Comparison of ENCODE assay signal across 8 cellular contexts in the genomic region with DNA sequence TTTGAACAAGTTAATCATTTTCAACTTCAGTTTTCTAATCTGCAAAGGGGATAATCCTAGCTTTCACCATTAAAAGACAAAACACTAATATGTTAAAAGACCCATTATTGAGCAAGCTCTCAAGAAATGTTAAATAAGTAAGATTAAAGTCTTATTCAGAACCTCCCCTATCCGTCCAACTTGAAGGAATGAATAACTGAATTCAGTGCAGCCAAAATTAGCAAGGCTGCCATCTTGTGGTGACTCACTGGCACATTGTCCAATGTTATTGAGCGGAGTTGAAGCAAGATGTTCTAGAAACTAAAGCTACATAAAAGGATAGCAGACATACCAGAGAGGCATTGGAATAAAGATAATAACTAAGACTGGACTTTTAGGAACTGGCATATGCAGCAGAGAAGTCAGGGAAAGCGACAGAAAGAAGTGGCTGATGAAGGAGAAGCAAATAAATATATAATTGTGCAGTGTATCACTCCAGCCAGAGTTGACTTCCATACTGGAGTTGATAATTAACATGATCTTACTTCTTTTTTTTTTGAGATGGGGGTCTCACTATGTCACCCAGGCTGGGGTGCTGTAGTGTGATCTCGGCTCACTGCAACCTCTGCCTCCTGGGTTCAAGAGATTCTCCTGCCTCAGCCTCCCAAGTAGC. TPM values are rescaled to one million over a fixed set of nuclear protein-coding genes. Genes with fewer than 3 reads are reported as not detected.
DNase-seq lines count a peak whose midpoint lies in the region; ATAC-seq and TF ChIP-seq lines count a peak whose summit lies in the region.

No MANE protein-coding gene starts in this region.

- no peaks in the 10 kb centered on the region for H3K9me3 Mint-ChIP-seq in T-cell

- TF ChIP-seq CTCF in NB4 (IDR thresholded peaks at IDR 0.05; ENCODE audit: low read depth, low read length) (peak; percentile 71), brain microvascular endothelial cell (IDR thresholded peaks at IDR 0.05; ENCODE audit: low read depth, low read length, missing control alignments) (peak; percentile 68), kidney epithelial cell (IDR thresholded peaks at IDR 0.05; ENCODE audit: insufficient read depth, low read length, poor library complexity, severe bottlenecking) (peak; percentile 58)

- CTCF ChIA-PET in T-cell (lab: Charles Lee), result interaction anchor here (0.5 to 4.2 kb wide), 19 partner anchors 8 to 1096 kb away, joined by 3 to 52 read pairs (median 4); partner anchors contain the start of gene CAP1 (in 1 of the 2)

- TF ChIP-seq POLR2A in NB4 (IDR thresholded peaks at IDR 0.05; ENCODE audit: extremely low read depth, insufficient read length) (no peak), GM18505 (IDR thresholded peaks at IDR 0.05; ENCODE audit: borderline replicate concordance, extremely low read depth, insufficient read depth, insufficient read length) (no peak)

- H3K27me3 ChIP-seq in brain microvascular endothelial cell (replicated peaks) (no peaks in the 10 kb centered on the region), kidney epithelial cell (ENCODE audit: control insufficient read depth, insufficient read depth, low read length) (no peaks in the 10 kb centered on the region)

- in situ Hi-C loops in brain microvascular endothelial cell (cut with HindIII; ENCODE audit: low pct_ligation_motif_present, low sequenced_read_pairs), result no loop called here

- DNase-seq in NOMO-1 (lab: John Stamatoyannopoulos, UW; ENCODE audit: unreplicated experiment in 2 of 2) (peak; percentile 28 to 55), NOMO-1 treated with dmso at 0.1 percent for 144 hours (lab: John Stamatoyannopoulos, UW; ENCODE audit: unreplicated experiment) (no peak), NB4 (ENCODE audit: low read depth) (peak; percentile 67), T-cell (peak in 28 of 34 experiments; percentile 21 to 59 (median 42)), brain microvascular endothelial cell (peak; percentile 56), kidney epithelial cell (ENCODE audit: low read depth) (no peak)
- DNase-seq in stimulated activated CD8-positive, alpha-beta memory T cell treated with anti-CD3 and anti-CD28 coated beads, Interleukin-15, amount 100 ng/mL, for 1 hour (ENCODE audit: low read depth), result peak; percentile 27

- H3K4me3 Mint-ChIP-seq in T-cell, result no peak overlapping the region

- no peak overlapping the region for H3K4me3 ChIP-seq in NB4 (ENCODE audit: low read depth, low read length)
- no peak overlapping the region for H3K4me3 ChIP-seq in brain microvascular endothelial cell (ENCODE audit: low read depth, low read length)
- H3K4me3 ChIP-seq in kidney epithelial cell (ENCODE audit: low read depth, low read length), result no peak overlapping the region

- POLR2A ChIA-PET in T-cell (lab: Charles Lee), result interaction anchor here (0.6 to 0.7 kb wide), 2 partner anchors 97 to 517 kb away, joined by 4 read pairs; no protein-coding TSS in a partner anchor

- H3K27ac Mint-ChIP-seq in T-cell, result peak overlapping the region; percentile 41 to 79

- H3K36me3 Mint-ChIP-seq in T-cell, result no peaks in the 10 kb centered on the region

- H3K4me1 Mint-ChIP-seq in T-cell, result peaks cover 43 to 61% (median 50%) of the 10 kb centered on the region in 3 donors

- ATAC-seq in T-cell (replicated peaks in 1 of 4), result peak; percentile 57 to 66 (median 62)
- no peak for ATAC-seq in GM18505 (IDR thresholded peaks at IDR 0.05; ENCODE audit: unreplicated experiment)

- H3K36me3 ChIP-seq in brain microvascular endothelial cell (replicated peaks) (no peaks in the 10 kb centered on the region), kidney epithelial cell (ENCODE audit: control insufficient read depth, insufficient read depth, low read length) (no peaks in the 10 kb centered on the region)

- H3K27ac ChIP-seq in brain microvascular endothelial cell, result no peak overlapping the region

- no peaks in the 10 kb centered on the region for H3K27me3 Mint-ChIP-seq in T-cell

RNA-seq across cellular contexts. Expression of gene CAP1, which starts 8.2 kb away (rescaled TPM):
- total RNA-seq in T-cell (100 to 1,000 TPM; 293 to 345 (median 298) TPM), kidney epithelial cell (428 and 441 TPM in 2 replicates)

Comparison
In these comparisons a context has a peak if more than half of its experiments do, and no peak if none do; other contexts are left out.
1. DNase-seq: peak in NOMO-1 (2 of 2), NB4 (single experiment), T-cell (28 of 34), brain microvascular endothelial cell (single experiment) and stimulated activated CD8-positive, alpha-beta memory T cell treated with anti-CD3 and anti-CD28 coated beads, Interleukin-15, amount 100 ng/mL, for 1 hour (single experiment); none in NOMO-1 treated with dmso at 0.1 percent for 144 hours (single experiment) and kidney epithelial cell (single experiment).
2. Peak in every context shown above with its lines, with median percentiles within 50 percentile points of each other: CTCF ChIP-seq.